Comparison of ENCODE assay signal across 16 cellular contexts in genomic region chr15:74682954-74683353, GRCh38. TPM values are rescaled to one million over a fixed set of nuclear protein-coding genes. Genes with fewer than 3 reads are reported as not detected.
DNase-seq lines count a peak whose midpoint lies in the region; ATAC-seq lines count a peak whose summit lies in the region.
"Had no signal": no experiment of that assay in that cellular context is flagged by ENCODE, and none has a peak within 500 bp of the region (broad histone marks: within the 10 kb centered on the region; RNA-seq: fewer than 3 reads in every experiment).

No MANE protein-coding gene starts in this region.

- peak; percentile 84 to 90 for ATAC-seq in activated T-cell treated with anti-CD3 and anti-CD28 coated beads, Interleukin-2, amount 50 U/mL, for 72 hours (replicated peaks in 1 of 2)
- ATAC-seq in activated T-cell treated with anti-CD3 and anti-CD28 coated beads, Interleukin-2, amount 50 U/mL, for 4 hours, result no peak
- peak; percentile 89 for ATAC-seq in stimulated activated effector memory CD8-positive, alpha-beta T cell treated with anti-CD3 and anti-CD28 coated beads, Interleukin-12 subunit alpha, Interleukin-12 subunit beta, amount 100 ng/mL, for 72 hours
- ATAC-seq: GM23338 had no signal

- peak; percentile 2 to 6 for DNase-seq in activated T-cell treated with anti-CD3 and anti-CD28 coated beads, Interleukin-2, amount 50 U/mL, for 72 hours
- no peak for DNase-seq in activated T-cell treated with anti-CD3 and anti-CD28 coated beads, Interleukin-2, amount 50 U/mL, for 4 hours
- DNase-seq in H4 (ENCODE audit: low spot score) (peak; percentile 36), M059J (ENCODE audit: low read depth) (peak; percentile 23), SIG-M5 treated with dmso at 0.1 percent for 504 hours (lab: John Stamatoyannopoulos, UW; ENCODE audit: unreplicated experiment) (no peak)
- no peak for DNase-seq in stimulated activated effector memory CD8-positive, alpha-beta T cell treated with anti-CD3 and anti-CD28 coated beads, Interleukin-12 subunit alpha, Interleukin-12 subunit beta, amount 100 ng/mL, for 72 hours (ENCODE audit: low spot score in 2 of 2)
- DNase-seq: C1 segment of cervical spinal cord; Calu3; CD4-positive, alpha-beta memory T cell; COR-L47; DMS53; DMS79 treated with DMSO at 0.1 percent for 48 hours; GF-D8; HFFc6 had no signal

- peaks cover 3 to 6% of the 10 kb centered on the region in 2 donors for H3K9me3 Mint-ChIP-seq in activated T-cell treated with anti-CD3 and anti-CD28 coated beads, Interleukin-2, amount 50 U/mL, for 72 hours
- H3K9me3 Mint-ChIP-seq in activated T-cell treated with anti-CD3 and anti-CD28 coated beads, Interleukin-2, amount 50 U/mL, for 4 hours, result no peaks in the 10 kb centered on the region
- no peaks in the 10 kb centered on the region for H3K9me3 Mint-ChIP-seq in stimulated activated effector memory CD8-positive, alpha-beta T cell treated with anti-CD3 and anti-CD28 coated beads, Interleukin-12 subunit alpha, Interleukin-12 subunit beta, amount 100 ng/mL, for 72 hours

- peak overlapping the region; percentile 80 for H3K27ac Mint-ChIP-seq in activated T-cell treated with anti-CD3 and anti-CD28 coated beads, Interleukin-2, amount 50 U/mL, for 72 hours
- peak overlapping the region; percentile 58 for H3K27ac Mint-ChIP-seq in stimulated activated effector memory CD8-positive, alpha-beta T cell treated with anti-CD3 and anti-CD28 coated beads, Interleukin-12 subunit alpha, Interleukin-12 subunit beta, amount 100 ng/mL, for 72 hours
- H3K27ac Mint-ChIP-seq: GM23338, HFFc6 had no signal

- H3K27me3 Mint-ChIP-seq in activated T-cell treated with anti-CD3 and anti-CD28 coated beads, Interleukin-2, amount 50 U/mL, for 72 hours (ENCODE audit: low read depth), result no peaks in the 10 kb centered on the region
- no peaks in the 10 kb centered on the region for H3K27me3 Mint-ChIP-seq in activated T-cell treated with anti-CD3 and anti-CD28 coated beads, Interleukin-2, amount 50 U/mL, for 4 hours (ENCODE audit: low read depth)
- H3K27me3 Mint-ChIP-seq: CD4-positive, alpha-beta memory T cell had no signal

- H3K4me3 Mint-ChIP-seq in activated T-cell treated with anti-CD3 and anti-CD28 coated beads, Interleukin-2, amount 50 U/mL, for 72 hours, result peak overlapping the region; percentile 57 to 62
- no peak overlapping the region for H3K4me3 Mint-ChIP-seq in activated T-cell treated with anti-CD3 and anti-CD28 coated beads, Interleukin-2, amount 50 U/mL, for 4 hours
- no peak overlapping the region for H3K4me3 Mint-ChIP-seq in stimulated activated effector memory CD8-positive, alpha-beta T cell treated with anti-CD3 and anti-CD28 coated beads, Interleukin-12 subunit alpha, Interleukin-12 subunit beta, amount 100 ng/mL, for 72 hours
- H3K4me3 Mint-ChIP-seq: CD4-positive, alpha-beta memory T cell; GM23338; HFFc6 had no signal

- H3K4me1 Mint-ChIP-seq in activated T-cell treated with anti-CD3 and anti-CD28 coated beads, Interleukin-2, amount 50 U/mL, for 72 hours (ENCODE audit: low read depth), result peaks cover 17% of the 10 kb centered on the region
- H3K4me1 Mint-ChIP-seq in activated T-cell treated with anti-CD3 and anti-CD28 coated beads, Interleukin-2, amount 50 U/mL, for 4 hours (ENCODE audit: low read depth), result peaks cover 5% of the 10 kb centered on the region
- peaks cover 7% of the 10 kb centered on the region for H3K4me1 Mint-ChIP-seq in stimulated activated effector memory CD8-positive, alpha-beta T cell treated with anti-CD3 and anti-CD28 coated beads, Interleukin-12 subunit alpha, Interleukin-12 subunit beta, amount 100 ng/mL, for 72 hours
- H3K4me1 Mint-ChIP-seq: GM23338 had no signal

- peaks cover 9 to 20% of the 10 kb centered on the region in 2 donors for H3K36me3 Mint-ChIP-seq in activated T-cell treated with anti-CD3 and anti-CD28 coated beads, Interleukin-2, amount 50 U/mL, for 72 hours (ENCODE audit: insufficient read depth in 2 of 2)
- H3K36me3 Mint-ChIP-seq in activated T-cell treated with anti-CD3 and anti-CD28 coated beads, Interleukin-2, amount 50 U/mL, for 4 hours (ENCODE audit: insufficient read depth), result peaks cover 8% of the 10 kb centered on the region
- H3K36me3 Mint-ChIP-seq in stimulated activated effector memory CD8-positive, alpha-beta T cell treated with anti-CD3 and anti-CD28 coated beads, Interleukin-12 subunit alpha, Interleukin-12 subunit beta, amount 100 ng/mL, for 72 hours, result peaks cover 25% of the 10 kb centered on the region

RNA-seq across cellular contexts. Expression of gene EDC3, which starts 12.9 kb away (rescaled TPM):
- total RNA-seq in activated T-cell treated with anti-CD3 and anti-CD28 coated beads, Interleukin-2, amount 50 U/mL, for 72 hours, result 10 to 100 TPM; 50.6 to 52.3 TPM
- total RNA-seq in activated T-cell treated with anti-CD3 and anti-CD28 coated beads, Interleukin-2, amount 50 U/mL, for 4 hours, result 10 to 100 TPM; 52.2 to 57.1 (median 56.6) TPM
- 6.1 and 6.2 TPM in 2 replicates for total RNA-seq in H4 (2014; rRNA removed; shearing (Covaris generic))
- total RNA-seq in M059J (2014; rRNA removed; shearing (Covaris generic)), result 4.7 and 9.8 TPM in 2 replicates

RNA-seq across cellular contexts. Expression of gene CYP1A1, which starts 42.4 kb away (rescaled TPM):
- total RNA-seq in activated T-cell treated with anti-CD3 and anti-CD28 coated beads, Interleukin-2, amount 50 U/mL, for 72 hours, result 1 to 10 TPM; 3.4 to 5.4 TPM
- total RNA-seq in activated T-cell treated with anti-CD3 and anti-CD28 coated beads, Interleukin-2, amount 50 U/mL, for 4 hours, result under 1 TPM; 0.60 to 0.90 (median 0.76) TPM
- 0.33 and 2.3 TPM in 2 replicates for total RNA-seq in H4 (2014; rRNA removed; shearing (Covaris generic))
- 1.4 and 3.3 TPM in 2 replicates for total RNA-seq in M059J (2014; rRNA removed; shearing (Covaris generic))
- total RNA-seq: G401, HFFc6 had no signal

Comparison
In these comparisons a context has a peak if more than half of its experiments do, and no peak if none do; other contexts are left out.
1. ATAC-seq: peak in activated T-cell treated with anti-CD3 and anti-CD28 coated beads, Interleukin-2, amount 50 U/mL, for 72 hours (2 of 2) and stimulated activated effector memory CD8-positive, alpha-beta T cell treated with anti-CD3 and anti-CD28 coated beads, Interleukin-12 subunit alpha, Interleukin-12 subunit beta, amount 100 ng/mL, for 72 hours (single experiment); none in activated T-cell treated with anti-CD3 and anti-CD28 coated beads, Interleukin-2, amount 50 U/mL, for 4 hours (0 of 2).
2. DNase-seq: peak in activated T-cell treated with anti-CD3 and anti-CD28 coated beads, Interleukin-2, amount 50 U/mL, for 72 hours (2 of 2), H4 (single experiment) and M059J (single experiment); none in activated T-cell treated with anti-CD3 and anti-CD28 coated beads, Interleukin-2, amount 50 U/mL, for 4 hours (single experiment), stimulated activated effector memory CD8-positive, alpha-beta T cell treated with anti-CD3 and anti-CD28 coated beads, Interleukin-12 subunit alpha, Interleukin-12 subunit beta, amount 100 ng/mL, for 72 hours (0 of 2) and SIG-M5 treated with dmso at 0.1 percent for 504 hours (single experiment).
3. H3K4me3 Mint-ChIP-seq: peak in activated T-cell treated with anti-CD3 and anti-CD28 coated beads, Interleukin-2, amount 50 U/mL, for 72 hours (2 of 2); none in activated T-cell treated with anti-CD3 and anti-CD28 coated beads, Interleukin-2, amount 50 U/mL, for 4 hours (single experiment) and stimulated activated effector memory CD8-positive, alpha-beta T cell treated with anti-CD3 and anti-CD28 coated beads, Interleukin-12 subunit alpha, Interleukin-12 subunit beta, amount 100 ng/mL, for 72 hours (single experiment).